ENCODE assay signal across 15 cellular contexts in the genomic region with DNA sequence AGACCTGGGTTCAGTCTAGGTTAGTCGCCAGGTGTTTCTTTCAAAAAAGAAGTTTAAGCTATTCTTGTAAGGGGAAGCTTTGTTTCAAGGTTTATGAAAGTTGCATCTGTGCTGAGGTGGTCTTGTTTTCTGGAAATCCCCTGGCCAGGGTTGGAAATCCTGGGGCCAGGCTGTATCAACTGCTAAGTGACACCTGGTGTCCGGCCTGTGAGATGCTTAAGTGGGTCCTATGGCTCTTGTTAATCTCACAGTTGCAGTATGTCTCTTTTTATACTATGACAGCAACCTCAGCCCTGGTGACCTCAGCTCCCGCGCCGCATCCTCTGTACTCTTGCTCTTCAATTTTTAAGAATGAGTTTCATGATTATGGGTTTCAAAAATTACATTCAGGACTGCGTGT.
A peak's percentile ranks its signal among the peaks of the same experiment; 100 is the strongest.
DNase-seq lines count a peak whose midpoint lies in the region; ATAC-seq and TF ChIP-seq lines count a peak whose summit lies in the region.
"Had no signal": no experiment of that assay in that cellular context is flagged by ENCODE, and none has a peak within 500 bp of the region (broad histone marks: within the 10 kb centered on the region; RNA-seq: fewer than 3 reads in every experiment).

No MANE protein-coding gene starts in this region.

- TF ChIP-seq CTCF in GM12864 (IDR thresholded peaks at IDR 0.05; ENCODE audit: low read depth, low read length, missing control alignments) (peak; percentile 18), upper lobe of right lung (IDR thresholded peaks at IDR 0.05) (no peak)

- no peaks in the 10 kb centered on the region for H3K27me3 ChIP-seq in upper lobe of right lung
- H3K27me3 ChIP-seq: stomach had no signal

- ATAC-seq in GM19043 (IDR thresholded peaks at IDR 0.05; ENCODE audit: low read depth, unreplicated experiment) (peak; percentile 77), HG02759 (IDR thresholded peaks at IDR 0.05; ENCODE audit: unreplicated experiment) (peak; percentile 91), HG03520 (IDR thresholded peaks at IDR 0.05; ENCODE audit: unreplicated experiment) (peak; percentile 64), upper lobe of right lung (no peak)

- intact Hi-C loops in upper lobe of right lung (cut with DNase I), result no loop called here

- no peaks in the 10 kb centered on the region for H3K36me3 ChIP-seq in upper lobe of right lung
- H3K36me3 ChIP-seq: stomach had no signal

- no peak overlapping the region for H3K27ac ChIP-seq in upper lobe of right lung

- peak; percentile 90 for DNase-seq in GM12864 (ENCODE audit: low read depth)
- DNase-seq in upper lobe of right lung, result no peak
- DNase-seq in CD1c-positive myeloid dendritic cell (ENCODE audit: extremely low spot score), result no peak
- DNase-seq in LoVo (ENCODE audit: low spot score), result no peak
- no peak for DNase-seq in OCI-M2 (lab: John Stamatoyannopoulos, UW; ENCODE audit: unreplicated experiment)
- DNase-seq: ACHN; DND-41; GOT3; NCI-H187 treated with DMSO at 0.1 percent for 48 hours; stimulated activated CD4-positive, alpha-beta T cell treated with anti-CD3 and anti-CD28 coated beads, Interleukin-1b, Interleukin-23, amount 100 ng/mL, for 48 hours; stomach; T-helper 9 cell had no signal

- H3K4me3 ChIP-seq in GM12864 (ENCODE audit: low read depth, low read length), result no peak overlapping the region; the same call in 1 of the 2 replicates
- no peak overlapping the region for H3K4me3 ChIP-seq in upper lobe of right lung
- H3K4me3 ChIP-seq: stomach had no signal

- H3K9me3 ChIP-seq in upper lobe of right lung, result peaks cover 8% of the 10 kb centered on the region

- H3K4me1 ChIP-seq in upper lobe of right lung, result no peaks in the 10 kb centered on the region
- H3K4me1 ChIP-seq: stomach had no signal
